In genomic region chr11:65578134-65578533, GRCh38 we compare ENCODE assay signal across 1 cellular context.
TF ChIP-seq lines count a peak whose summit lies in the region.

No MANE protein-coding gene starts in this region.

TF ChIP-seq in IMR-90, 13 proteins besides CTCF, POLR2A, EP300 and RAD21 (continued from another document):
- TF ChIP-seq BHLHE40 (IDR thresholded peaks at IDR 0.05; ENCODE audit: low read depth, low read length), result no peak
- TF ChIP-seq NFE2L2 (IDR thresholded peaks at IDR 0.05; ENCODE audit: low read depth, low read length), result no peak
- TF ChIP-seq MXI1 (IDR thresholded peaks at IDR 0.05; ENCODE audit: borderline replicate concordance, low read depth, low read length), result no peak
- no peak for TF ChIP-seq MAFK (IDR thresholded peaks at IDR 0.05; ENCODE audit: low read depth, low read length)
- TF ChIP-seq RFX5 (IDR thresholded peaks at IDR 0.05; ENCODE audit: low read depth, low read length), result no peak
- TF ChIP-seq MAZ (IDR thresholded peaks at IDR 0.05; ENCODE audit: borderline replicate concordance, low read depth, low read length), result no peak
- TF ChIP-seq CHD1 (IDR thresholded peaks at IDR 0.05; ENCODE audit: low read depth, low read length), result no peak
